In the genomic region with DNA sequence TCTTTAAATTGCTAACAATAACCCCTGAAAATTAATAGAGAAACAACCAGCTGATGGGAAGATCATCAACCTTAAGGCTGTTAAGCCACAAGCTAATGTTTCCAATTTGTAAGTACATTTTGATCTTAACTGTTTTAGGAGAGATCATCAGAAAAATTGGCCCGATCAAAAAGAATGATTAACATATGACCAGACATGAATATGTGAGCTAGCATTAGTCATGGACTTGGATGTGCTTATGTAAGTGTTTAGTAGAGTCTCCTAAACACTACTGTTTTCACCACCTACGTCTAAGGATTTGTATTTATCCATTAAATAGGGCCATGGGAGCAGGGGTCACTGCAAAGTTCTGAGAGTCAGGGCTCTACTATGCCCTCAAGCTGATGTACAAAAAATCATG, we compare ENCODE assay signal across 30 cellular contexts. TPM values are rescaled to one million over a fixed set of nuclear protein-coding genes. Genes with fewer than 3 reads are reported as not detected.
DNase-seq lines count a peak whose midpoint lies in the region; ATAC-seq, FAIRE-seq and TF ChIP-seq lines count a peak whose summit lies in the region.
"Had no signal": no experiment of that assay in that cellular context is flagged by ENCODE, and none has a peak within 500 bp of the region (broad histone marks: within the 10 kb centered on the region; RNA-seq: fewer than 3 reads in every experiment).

No MANE protein-coding gene starts in this region.

- no peak for ATAC-seq in GM18498 (IDR thresholded peaks at IDR 0.05; ENCODE audit: unreplicated experiment)
- ATAC-seq: CD8-positive, alpha-beta T cell; GM23338; Panc1 had no signal

- H3K4me1 Mint-ChIP-seq in HFFc6 (ENCODE audit: low read depth) = peaks cover 53% of the 10 kb centered on the region

- H3K9me3 Mint-ChIP-seq in HFFc6 = no peaks in the 10 kb centered on the region
- H3K9me3 Mint-ChIP-seq: CD8-positive, alpha-beta T cell; GM23338; IgD-negative memory B cell had no signal

- peaks cover 6% of the 10 kb centered on the region for H3K36me3 ChIP-seq in bronchial epithelial cell (ENCODE audit: control insufficient read depth, insufficient read depth, low read length)

- H3K36me3 Mint-ChIP-seq in HFFc6 (ENCODE audit: low read depth) = peaks cover 61% of the 10 kb centered on the region

- H3K4me3 ChIP-seq in bronchial epithelial cell (ENCODE audit: low read depth, low read length) = no peak overlapping the region
- H3K4me3 ChIP-seq: GM23338 had no signal

- peak overlapping the region; percentile 32; the same call in 1 of the 2 replicates for H3K27ac Mint-ChIP-seq in HFFc6
- H3K27ac Mint-ChIP-seq: GM23338, H9 had no signal

- TF ChIP-seq CTCF in HFFc6 (IDR thresholded peaks at IDR 0.05) (no peak), bronchial epithelial cell (IDR thresholded peaks at IDR 0.05; ENCODE audit: insufficient read depth, low read length, severe bottlenecking) (no peak)

- H3K27me3 ChIP-seq in bronchial epithelial cell (ENCODE audit: control insufficient read depth, insufficient read depth, low read length) = no peaks in the 10 kb centered on the region

- no peak for FAIRE-seq in bronchial epithelial cell (lab: Jason Lieb, UNC)
- FAIRE-seq: A204.1, GM18507 had no signal

- peaks cover 4% of the 10 kb centered on the region; the same call in 1 of the 2 replicates for H3K27me3 Mint-ChIP-seq in HFFc6 (ENCODE audit: insufficient read depth)
- H3K27me3 Mint-ChIP-seq: IgD-negative memory B cell had no signal

- DNase-seq in ELR (ENCODE audit: low read depth) (peak; percentile 51), HFFc6 (no peak), bronchial epithelial cell (ENCODE audit: low read depth) (peak; percentile 38), iris pigment epithelial cell (ENCODE audit: low read depth) (peak; percentile 42), NCI-H510A (lab: John Stamatoyannopoulos, UW) (no peak), cortex of kidney (lab: John Stamatoyannopoulos, UW) (no peak)
- no peak for DNase-seq in activated CD4-positive, alpha-beta T cell treated with anti-CD3 and anti-CD28 coated beads, Interleukin-2, amount 50 U/mL, for 48 hours
- DNase-seq: C1 segment of cervical spinal cord; CD8-positive, alpha-beta T cell; DMS 273 treated with DMSO at 0.1 percent for 48 hours; DMS79; EL; GF-D8; H9; NCI-H1092 treated with DMSO at 0.1 percent for 48 hours; NCI-H1436; NCI-H187 treated with DMSO at 0.1 percent for 48 hours; NCI-H2171 treated with DMSO at 0.1 percent for 48 hours; NCI-H345; NCI-H526; NCI-H82; SHP77 treated with DMSO at 0.1 percent for 48 hours had no signal

- no peak overlapping the region for H3K4me3 Mint-ChIP-seq in HFFc6
- H3K4me3 Mint-ChIP-seq: CD8-positive, alpha-beta T cell; GM23338; H9 had no signal

RNA-seq across cellular contexts. Expression of a gene that starts 4.3 kb away (rescaled TPM):
- total RNA-seq in HFFc6 (2021; fragmentation: NEBNext Ultra II Directional; extraction: Animal tissue kit (Norgen Biotek cat#: 25700)) = 100 to 1,000 TPM; 128 to 159 (median 149) TPM
- 127 and 157 TPM in 2 replicates for total RNA-seq in bronchial epithelial cell

RNA-seq across cellular contexts. Expression of a gene that starts 36.3 kb away (rescaled TPM):
- not detected for total RNA-seq in HFFc6 (2021; fragmentation: NEBNext Ultra II Directional; extraction: Animal tissue kit (Norgen Biotek cat#: 25700))
- total RNA-seq in bronchial epithelial cell = not detected in 2 replicates
- total RNA-seq: CD8-positive, alpha-beta T cell; GM23338; H9; OCI-LY7; T-helper 1 cell treated with Interleukin-12 subunit alpha and Interleukin-12 subunit beta and Interleukin-4 antibody, amounts not matched to agents 30 ng/mL and 1 ng/mL, for 36 hours had no signal

Comparison
In these comparisons a context has a peak if more than half of its experiments do, and no peak if none do; other contexts are left out.
1. DNase-seq: peak in ELR (single experiment), bronchial epithelial cell (single experiment) and iris pigment epithelial cell (single experiment); none in HFFc6 (single experiment), NCI-H510A (single experiment), activated CD4-positive, alpha-beta T cell treated with anti-CD3 and anti-CD28 coated beads, Interleukin-2, amount 50 U/mL, for 48 hours (0 of 2) and cortex of kidney (single experiment).